25 cellular contexts compared by ENCODE assay signal in genomic region chr18:36181386-36181785, GRCh38. TPM values are rescaled to one million over a fixed set of nuclear protein-coding genes. Genes with fewer than 3 reads are reported as not detected.
"Had no signal": no experiment of that assay in that cellular context is flagged by ENCODE, and none has a peak within 500 bp of the region (broad histone marks: within the 10 kb centered on the region; RNA-seq: fewer than 3 reads in every experiment).

No MANE protein-coding gene starts in this region.

- H3K9me3 Mint-ChIP-seq: activated CD4-positive, alpha-beta memory T cell treated with anti-CD3 and anti-CD28 coated beads for 36 hours; activated CD4-positive, alpha-beta T cell treated with anti-CD3 and anti-CD28 coated beads, Interleukin-2, amount 10 ng/mL, durations not matched to agents 7 days and 5 days; activated naive CD4-positive, alpha-beta T cell treated with anti-CD3 and anti-CD28 coated beads, Interleukin-2, amount 10 ng/mL, durations not matched to agents 7 days and 5 days; activated T-cell treated with anti-CD3 and anti-CD28 coated beads, Interleukin-2, amount 50 U/mL, for 4 hours; activated T-helper 2 cell treated with anti-CD3 and anti-CD28 coated beads, Interferon-gamma antibody, Interleukin-2, Interleukin-4, amounts not matched to agents 10 μg/mL and 5 μg/mL and 100 μg/mL, durations not matched to agents 14 hours and 24 hours and 36 hours had no signal

- H3K27ac Mint-ChIP-seq: activated CD4-positive, alpha-beta memory T cell treated with anti-CD3 and anti-CD28 coated beads for 36 hours; activated CD4-positive, alpha-beta T cell treated with anti-CD3 and anti-CD28 coated beads, Interleukin-2, amount 10 ng/mL, durations not matched to agents 7 days and 5 days; activated naive CD4-positive, alpha-beta T cell treated with anti-CD3 and anti-CD28 coated beads, Interleukin-2, amount 10 ng/mL, durations not matched to agents 7 days and 5 days; activated T-helper 2 cell treated with anti-CD3 and anti-CD28 coated beads, Interferon-gamma antibody, Interleukin-2, Interleukin-4, amounts not matched to agents 10 μg/mL and 5 μg/mL and 100 μg/mL, durations not matched to agents 14 hours and 24 hours and 36 hours had no signal

- H3K4me3 Mint-ChIP-seq: activated CD4-positive, alpha-beta memory T cell treated with anti-CD3 and anti-CD28 coated beads for 36 hours; activated CD4-positive, alpha-beta T cell treated with anti-CD3 and anti-CD28 coated beads, Interleukin-2, amount 10 ng/mL, durations not matched to agents 7 days and 5 days; activated naive CD4-positive, alpha-beta T cell treated with anti-CD3 and anti-CD28 coated beads, Interleukin-2, amount 10 ng/mL, durations not matched to agents 7 days and 5 days; activated T-cell treated with anti-CD3 and anti-CD28 coated beads, Interleukin-2, amount 50 U/mL, for 4 hours had no signal

- DNase-seq: activated CD4-positive, alpha-beta memory T cell treated with anti-CD3 and anti-CD28 coated beads for 36 hours; activated CD4-positive, alpha-beta T cell treated with anti-CD3 and anti-CD28 coated beads, Interleukin-2, amount 10 ng/mL, durations not matched to agents 7 days and 5 days; activated CD4-positive, CD25-positive, alpha-beta regulatory T cell; activated CD8-positive, alpha-beta memory T cell treated with anti-CD3 and anti-CD28 coated beads for 24 hours; activated gamma-delta T cell treated with Interleukin-2 at 50 U/mL for 16 hours; activated naive CD4-positive, alpha-beta T cell treated with anti-CD3 and anti-CD28 coated beads, Interleukin-2, amount 10 ng/mL, durations not matched to agents 7 days and 5 days; activated T-cell treated with anti-CD3 and anti-CD28 coated beads, Interleukin-2, amount 50 U/mL, for 4 hours; aorta; central memory CD4-positive, alpha-beta T cell; Kasumi-1; KBM-7; NCI-H1105 treated with DMSO at 0.1 percent for 48 hours; NCI-H1436 treated with DMSO at 0.1 percent for 48 hours; NCI-H187; NCI-H2081 treated with DMSO at 0.1 percent for 48 hours; NCI-H446; NCI-H524 treated with DMSO at 0.1 percent for 48 hours; NCI-H748 treated with DMSO at 0.1 percent for 48 hours; SIG-M5; T-helper 2 cell; T1000 had no signal

- H3K27me3 Mint-ChIP-seq: activated CD4-positive, alpha-beta memory T cell treated with anti-CD3 and anti-CD28 coated beads for 36 hours had no signal

- ATAC-seq: activated T-cell treated with anti-CD3 and anti-CD28 coated beads, Interleukin-2, amount 50 U/mL, for 4 hours had no signal

- FAIRE-seq: bronchial epithelial cell, TTC549 had no signal

RNA-seq across cellular contexts. Expression of gene MOCOS, which starts 5.9 kb away (rescaled TPM):
- total RNA-seq: OCI-LY7 had no signal
